8 cellular contexts compared by ENCODE assay signal in genomic region chr15:72230197-72231065, GRCh38. TPM values are rescaled to one million over a fixed set of nuclear protein-coding genes. Genes with fewer than 3 reads are reported as not detected.
A peak's percentile ranks its signal among the peaks of the same experiment; 100 is the strongest.
DNase-seq lines count a peak whose midpoint lies in the region; ATAC-seq, FAIRE-seq and TF ChIP-seq lines count a peak whose summit lies in the region.

No MANE protein-coding gene starts in this region.

- POLR2A ChIA-PET in HepG2 (lab: Yijun Ruan, JAX): interaction anchor here (0.6 to 3.1 kb wide), 13 partner anchors 11 to 742 kb away, joined by 3 to 33 read pairs (median 5); partner anchors contain the start of genes BBS4, GRAMD2A, HEXA and HIGD2B

- H3K79me2 ChIP-seq in GM23248 (ENCODE audit: insufficient read depth) (peaks cover 59% of the 10 kb centered on the region), HepG2 (ENCODE audit: insufficient read depth, low read length) (peaks cover 59% of the 10 kb centered on the region)

- intact Hi-C loops in dendritic cell treated with granulocyte-macrophage colony-stimulating factor and Interleukin-4, amounts not matched to agents 40 ng/mL and 50 ng/mL, for 4 days (cut with micrococcal nuclease): loop anchor here (1.0 to 10.0 kb wide), 4 partner anchors 33 to 244 kb away; partner anchors contain the start of genes ARIH1, GRAMD2A, HEXA and PARP6
- intact Hi-C loops in HepG2 (cut with micrococcal nuclease; ENCODE audit: unreplicated experiment): loop anchor here (1.0 to 2.0 kb wide), 3 partner anchors 32 to 120 kb away; no protein-coding TSS in a partner anchor

- H3K4me2 ChIP-seq in GM23248 (ENCODE audit: unreplicated experiment): peak overlapping the region; percentile 98
- H3K4me2 ChIP-seq in HepG2 (ENCODE audit: low read depth, low read length): peak overlapping the region; percentile 93

- peaks cover 6% of the 10 kb centered on the region; the same call in 1 of the 2 replicates for H4K20me1 ChIP-seq in GM23248 (ENCODE audit: insufficient read depth)
- peaks cover 36% of the 10 kb centered on the region for H4K20me1 ChIP-seq in HepG2 (ENCODE audit: insufficient read depth, low read length)

- no peak for TF ChIP-seq RAD21 in HepG2 (CRISPR knock-in tag; IDR thresholded peaks at IDR 0.05)

- CTCF ChIA-PET in HepG2 (lab: Yijun Ruan, JAX; ENCODE audit: low intra/inter-chr PET ratio, low total read pairs): no interaction called here

- no peak for FAIRE-seq in HepG2 (lab: Jason Lieb, UNC)

- H3K27ac Mint-ChIP-seq in dendritic cell treated with granulocyte-macrophage colony-stimulating factor and Interleukin-4, amounts not matched to agents 40 ng/mL and 50 ng/mL, for 4 days: peak overlapping the region; percentile 98

- H3K4me1 Mint-ChIP-seq in dendritic cell treated with granulocyte-macrophage colony-stimulating factor and Interleukin-4, amounts not matched to agents 40 ng/mL and 50 ng/mL, for 4 days (ENCODE audit: low read depth): peaks cover 72% of the 10 kb centered on the region

- TF ChIP-seq EP300 in HepG2 (IDR thresholded peaks at IDR 0.05; ENCODE audit: low read depth in 2 of 2, low read length in 2 of 2): no peak
- no peak for TF ChIP-seq EP300 in HepG2 (CRISPR knock-in tag; IDR thresholded peaks at IDR 0.05; ENCODE audit: borderline replicate concordance)

- H3K27me3 ChIP-seq in GM23248 (replicated peaks; ENCODE audit: insufficient read depth) (no peaks in the 10 kb centered on the region), HepG2 (ENCODE audit: control insufficient read depth in 1 of 2, insufficient read depth in 2 of 2, low read length in 2 of 2) (no peaks in the 10 kb centered on the region; a peak in 1 of 5 replicates)

- H3K27ac ChIP-seq in GM23248 (peak overlapping the region; percentile 98), HepG2 (ENCODE audit: extremely low read length, insufficient read depth, low read length) (peak overlapping the region; percentile 77)

- BruUV-seq in HepG2 (replicated peaks; lab: Mats Ljungman, UMichigan): no TSS peak

- no peaks in the 10 kb centered on the region for H3K9me3 Mint-ChIP-seq in dendritic cell treated with granulocyte-macrophage colony-stimulating factor and Interleukin-4, amounts not matched to agents 40 ng/mL and 50 ng/mL, for 4 days

- ATAC-seq in HepG2 (peak; percentile 70), HG02840 (IDR thresholded peaks at IDR 0.05; ENCODE audit: low FRiP score, unreplicated experiment) (no peak)

- H3K27me3 Mint-ChIP-seq in dendritic cell treated with granulocyte-macrophage colony-stimulating factor and Interleukin-4, amounts not matched to agents 40 ng/mL and 50 ng/mL, for 4 days: no peaks in the 10 kb centered on the region

- DNase-seq in AG08395 (ENCODE audit: low spot score) (peak; percentile 80), GM23248 (peak; percentile 91), NCI-H510A (lab: John Stamatoyannopoulos, UW) (peak; percentile 74), HepG2 (ENCODE audit: low spot score) (peak; percentile 81)
- peak; percentile 59 for DNase-seq in activated CD4-positive, alpha-beta T cell treated with anti-CD3 and anti-CD28 coated beads, Interleukin-2, amount 50 U/mL, for 1 hour
- peak; percentile 87 to 96 for DNase-seq in stimulated activated CD4-positive, alpha-beta T cell treated with anti-CD3 and anti-CD28 coated beads, Interleukin-2, amount 100 ng/mL, for 24 hours

- H3K4me1 ChIP-seq in GM23248 (ENCODE audit: insufficient read depth): peaks cover 32% of the 10 kb centered on the region
- peaks cover 62% of the 10 kb centered on the region for H3K4me1 ChIP-seq in HepG2 (ENCODE audit: insufficient read depth, low read length)

- in situ Hi-C loops in GM23248 (cut with MboI) (no loop called here), HepG2 (cut with HindIII; ENCODE audit: extremely low pct_ligation_motif_present, low pct_unique_long_range_greater_than_20kb) (no loop called here)

- H3K4me3 ChIP-seq in GM23248: peak overlapping the region; percentile 84
- H3K4me3 ChIP-seq in HepG2 (replicated peaks in 1 of 3; ENCODE audit: insufficient read depth in 1 of 3, low read depth in 2 of 3, low read length in 3 of 3): peak overlapping the region; percentile 81 to 99 (median 96)

- peak overlapping the region; percentile 72; the same call in 1 of the 2 replicates for H2AFZ ChIP-seq in GM23248
- H2AFZ ChIP-seq in HepG2 (ENCODE audit: low read length): no peak overlapping the region

- no peaks in the 10 kb centered on the region for H3K9me3 ChIP-seq in GM23248 (ENCODE audit: low read depth)
- H3K9me3 ChIP-seq in HepG2 (ENCODE audit: low read length): no peaks in the 10 kb centered on the region

- 0 out of 2 replicates have a peak, but pooled peaks have one; percentile 13 for TF ChIP-seq CTCF in HepG2 (CRISPR knock-in tag; IDR thresholded peaks at IDR 0.05)

- H3K9ac ChIP-seq in GM23248 (peak overlapping the region; percentile 99), HepG2 (ENCODE audit: insufficient read depth, low read depth, low read length) (peak overlapping the region; percentile 94)

- H3K36me3 ChIP-seq in GM23248 (ENCODE audit: low read depth) (peaks cover 6% of the 10 kb centered on the region), HepG2 (replicated peaks in 1 of 2; ENCODE audit: control insufficient read depth in 1 of 2, insufficient read depth in 2 of 2, low read length in 2 of 2) (peaks cover 0 to 5% of the 10 kb centered on the region in 2 experiments; a peak in 1 of 5 replicates)

- no peaks in the 10 kb centered on the region for H3K9me2 ChIP-seq in GM23248 (ENCODE audit: insufficient read depth)

- H3F3A ChIP-seq in GM23248 (ENCODE audit: insufficient read depth): peaks cover 59% of the 10 kb centered on the region

- WGBS in GM23248 (ENCODE audit: low coverage in 1 of 2, low lambda C conversion rate in 2 of 2, missing lambda C conversion rate in 2 of 2), 2 experiments: 2 to 3% methylated on average over 27 to 74 of the region's 79 CpGs
- under 1% methylated on average over 43 of the region's 79 CpGs for WGBS in HepG2 (ENCODE audit: low lambda C conversion rate)

- peak overlapping the region; percentile 93 for H3K4me3 Mint-ChIP-seq in dendritic cell treated with granulocyte-macrophage colony-stimulating factor and Interleukin-4, amounts not matched to agents 40 ng/mL and 50 ng/mL, for 4 days

- peak in 1 of 2 experiments; percentile 48; a peak in 1 of 4 replicates for TF ChIP-seq POLR2A in HepG2 (IDR thresholded peaks at IDR 0.05; ENCODE audit: insufficient read depth in 1 of 2, low read depth in 2 of 2, low read length in 2 of 2)

- peaks cover 58% of the 10 kb centered on the region for H3K36me3 Mint-ChIP-seq in dendritic cell treated with granulocyte-macrophage colony-stimulating factor and Interleukin-4, amounts not matched to agents 40 ng/mL and 50 ng/mL, for 4 days (ENCODE audit: low read depth)

RNA-seq across cellular contexts. Expression of gene PKM, which starts 0.6 kb away (rescaled TPM):
- 2,534 and 2,557 TPM in 2 replicates for total RNA-seq in GM23248 (2014; rRNA removed; shearing (Covaris generic))
- polyA plus RNA-seq in GM23248 (2016; fragmentation: Nextera tagmentation; extraction: Ambion mirVana) (2,427 and 2,525 TPM in 2 replicates), HepG2 (2011; rRNA removed) (766 and 780 TPM in 2 replicates)
- total RNA-seq in HepG2 (2016; rRNA removed; fragmentation: Illumina TruSeq; extraction: Trizol): 488 and 574 TPM in 2 replicates
- 56.7 and 63.3 TPM in 2 replicates for total RNA-seq in HepG2 (2016; cell fraction: cytosol; rRNA removed; fragmentation: Illumina TruSeq; extraction: Trizol; ENCODE audit: low read depth)
- 500 and 538 TPM in 2 replicates for total RNA-seq in HepG2 (2016; cell fraction: insoluble cytoplasmic fraction; rRNA removed; fragmentation: Illumina TruSeq; extraction: Trizol)
- 102 TPM in 2 replicates for total RNA-seq in HepG2 (2016; cell fraction: membrane; rRNA removed; fragmentation: Illumina TruSeq; extraction: Trizol)
- total RNA-seq in HepG2 (2016; cell fraction: nucleus; rRNA removed; fragmentation: Illumina TruSeq; extraction: Trizol): 265 and 278 TPM in 2 replicates
- polyA plus RNA-seq in HepG2 (2011; cell fraction: cytosol; rRNA removed): 619 and 801 TPM in 2 replicates
- polyA plus RNA-seq in HepG2 (2011; cell fraction: nucleus; rRNA removed): 586 and 619 TPM in 2 replicates
- polyA plus RNA-seq in HepG2 (2012): 811 and 958 TPM in 2 replicates
- 52.1 and 54.7 TPM in 2 replicates for polyA plus RNA-seq in HepG2 (2016; cell fraction: cytosol; fragmentation: Illumina TruSeq; extraction: Trizol; ENCODE audit: low read depth)
- polyA plus RNA-seq in HepG2 (2016; cell fraction: insoluble cytoplasmic fraction; fragmentation: Illumina TruSeq; extraction: Trizol; ENCODE audit: low read depth): 373 and 468 TPM in 2 replicates
- polyA plus RNA-seq in HepG2 (2016; cell fraction: membrane; fragmentation: Illumina TruSeq; extraction: Trizol; ENCODE audit: low read depth): 77.8 and 83.1 TPM in 2 replicates
- 330 and 335 TPM in 2 replicates for polyA plus RNA-seq in HepG2 (2016; cell fraction: nucleus; fragmentation: Illumina TruSeq; extraction: Trizol; ENCODE audit: insufficient read depth, low read depth)
- polyA minus RNA-seq in HepG2 (2011; rRNA and poly(A)+ RNA removed; ENCODE audit: low replicate concordance): 1,889 and 3,533 TPM in 2 replicates
- polyA minus RNA-seq in HepG2 (2011; cell fraction: cytosol; rRNA and poly(A)+ RNA removed): 776 TPM in 2 replicates
- 532 and 663 TPM in 2 replicates for polyA minus RNA-seq in HepG2 (2011; cell fraction: nucleus; rRNA and poly(A)+ RNA removed)

RNA-seq across cellular contexts. Expression of gene GRAMD2A, which starts 32.8 kb away (rescaled TPM):
- total RNA-seq in GM23248 (2014; rRNA removed; shearing (Covaris generic)): not detected in 2 replicates
- polyA plus RNA-seq in GM23248 (2016; fragmentation: Nextera tagmentation; extraction: Ambion mirVana) (not detected in 2 replicates), HepG2 (2011; rRNA removed) (0.04 and 0.13 TPM in 2 replicates)
- total RNA-seq in HepG2 (2016; rRNA removed; fragmentation: Illumina TruSeq; extraction: Trizol): 0.32 TPM in 1 of 2 replicates, not detected in the other
- total RNA-seq in HepG2 (2016; cell fraction: cytosol; rRNA removed; fragmentation: Illumina TruSeq; extraction: Trizol; ENCODE audit: low read depth): not detected in 2 replicates
- total RNA-seq in HepG2 (2016; cell fraction: insoluble cytoplasmic fraction; rRNA removed; fragmentation: Illumina TruSeq; extraction: Trizol): 0.07 and 0.17 TPM in 2 replicates
- total RNA-seq in HepG2 (2016; cell fraction: membrane; rRNA removed; fragmentation: Illumina TruSeq; extraction: Trizol): not detected in 2 replicates
- total RNA-seq in HepG2 (2016; cell fraction: nucleus; rRNA removed; fragmentation: Illumina TruSeq; extraction: Trizol): not detected in 2 replicates
- 0.05 TPM in 2 replicates for polyA plus RNA-seq in HepG2 (2011; cell fraction: cytosol; rRNA removed)
- polyA plus RNA-seq in HepG2 (2011; cell fraction: nucleus; rRNA removed): 0.16 TPM in 1 of 2 replicates, not detected in the other
- 0.09 and 0.36 TPM in 2 replicates for polyA plus RNA-seq in HepG2 (2012)
- not detected in 2 replicates for polyA plus RNA-seq in HepG2 (2016; cell fraction: cytosol; fragmentation: Illumina TruSeq; extraction: Trizol; ENCODE audit: low read depth)
- polyA plus RNA-seq in HepG2 (2016; cell fraction: insoluble cytoplasmic fraction; fragmentation: Illumina TruSeq; extraction: Trizol; ENCODE audit: low read depth): not detected in 2 replicates
- polyA plus RNA-seq in HepG2 (2016; cell fraction: membrane; fragmentation: Illumina TruSeq; extraction: Trizol; ENCODE audit: low read depth): not detected in 2 replicates
- polyA plus RNA-seq in HepG2 (2016; cell fraction: nucleus; fragmentation: Illumina TruSeq; extraction: Trizol; ENCODE audit: insufficient read depth, low read depth): not detected in 2 replicates
- polyA minus RNA-seq in HepG2 (2011; rRNA and poly(A)+ RNA removed; ENCODE audit: low replicate concordance): 0.86 and 2.8 TPM in 2 replicates
- not detected in 2 replicates for polyA minus RNA-seq in HepG2 (2011; cell fraction: cytosol; rRNA and poly(A)+ RNA removed)
- polyA minus RNA-seq in HepG2 (2011; cell fraction: nucleus; rRNA and poly(A)+ RNA removed): not detected in 2 replicates

RNA-seq across cellular contexts. Expression of gene PARP6, which starts 41.9 kb away (rescaled TPM):
- 24.7 and 29.7 TPM in 2 replicates for total RNA-seq in GM23248 (2014; rRNA removed; shearing (Covaris generic))
- 27.5 and 36.0 TPM in 2 replicates for polyA plus RNA-seq in GM23248 (2016; fragmentation: Nextera tagmentation; extraction: Ambion mirVana)
- 0.22 TPM in 1 of 2 replicates, not detected in the other for total RNA-seq in HepG2 (2016; rRNA removed; fragmentation: Illumina TruSeq; extraction: Trizol)
- not detected in 2 replicates for total RNA-seq in HepG2 (2016; cell fraction: cytosol; rRNA removed; fragmentation: Illumina TruSeq; extraction: Trizol; ENCODE audit: low read depth)
- total RNA-seq in HepG2 (2016; cell fraction: insoluble cytoplasmic fraction; rRNA removed; fragmentation: Illumina TruSeq; extraction: Trizol): not detected in 2 replicates
- total RNA-seq in HepG2 (2016; cell fraction: membrane; rRNA removed; fragmentation: Illumina TruSeq; extraction: Trizol): not detected in 2 replicates
- total RNA-seq in HepG2 (2016; cell fraction: nucleus; rRNA removed; fragmentation: Illumina TruSeq; extraction: Trizol): not detected in 2 replicates
- polyA plus RNA-seq in HepG2 (2011; rRNA removed): 0.87 and 1.3 TPM in 2 replicates
- polyA plus RNA-seq in HepG2 (2011; cell fraction: cytosol; rRNA removed): 0.07 and 0.36 TPM in 2 replicates
- 4.2 and 4.3 TPM in 2 replicates for polyA plus RNA-seq in HepG2 (2011; cell fraction: nucleus; rRNA removed)
- polyA plus RNA-seq in HepG2 (2012): 1.0 and 1.3 TPM in 2 replicates
- not detected in 2 replicates for polyA plus RNA-seq in HepG2 (2016; cell fraction: cytosol; fragmentation: Illumina TruSeq; extraction: Trizol; ENCODE audit: low read depth)
- not detected in 2 replicates for polyA plus RNA-seq in HepG2 (2016; cell fraction: insoluble cytoplasmic fraction; fragmentation: Illumina TruSeq; extraction: Trizol; ENCODE audit: low read depth)
- 0.77 TPM in 1 of 2 replicates, not detected in the other for polyA plus RNA-seq in HepG2 (2016; cell fraction: membrane; fragmentation: Illumina TruSeq; extraction: Trizol; ENCODE audit: low read depth)
- polyA plus RNA-seq in HepG2 (2016; cell fraction: nucleus; fragmentation: Illumina TruSeq; extraction: Trizol; ENCODE audit: insufficient read depth, low read depth): 2.2 and 2.5 TPM in 2 replicates
- polyA minus RNA-seq in HepG2 (2011; rRNA and poly(A)+ RNA removed; ENCODE audit: low replicate concordance): 0.78 and 129 TPM in 2 replicates
- 1.7 and 1.9 TPM in 2 replicates for polyA minus RNA-seq in HepG2 (2011; cell fraction: cytosol; rRNA and poly(A)+ RNA removed)
- 1.9 and 2.3 TPM in 2 replicates for polyA minus RNA-seq in HepG2 (2011; cell fraction: nucleus; rRNA and poly(A)+ RNA removed)

Comparison
In these comparisons a context has a peak if more than half of its experiments do, and no peak if none do; other contexts are left out.
1. RNA of gene PARP6, which starts 41.9 kb away (total RNA-seq): 24.7 to 29.7 TPM in GM23248; 0.22 TPM in HepG2; every median in the first group is over 10 times any median in the second.
2. Peak in every context shown above with its lines, with median percentiles within 50 percentile points of each other: DNase-seq.